19 cellular contexts compared by ENCODE assay signal in the genomic region with DNA sequence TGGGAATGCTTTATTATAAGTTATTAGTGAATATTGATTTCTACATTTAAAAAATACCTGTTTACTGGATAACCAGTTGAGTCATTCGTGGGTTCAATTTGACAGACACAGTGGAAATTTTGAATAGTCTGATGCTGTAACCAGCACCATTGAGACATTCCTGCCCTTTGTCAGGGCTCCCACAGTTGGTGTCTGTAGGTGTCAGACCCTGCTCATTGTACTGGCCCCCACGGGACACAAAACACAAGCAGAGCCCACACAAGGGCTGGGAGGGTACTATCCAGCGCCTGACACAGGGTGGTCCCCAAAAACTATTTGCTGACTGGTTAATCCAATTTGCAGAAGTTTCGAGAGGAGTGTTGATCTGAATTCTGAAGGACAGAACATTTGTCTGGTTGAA.
"Had no signal": no experiment of that assay in that cellular context is flagged by ENCODE, and none has a peak within 500 bp of the region (broad histone marks: within the 10 kb centered on the region; RNA-seq: fewer than 3 reads in every experiment).

No MANE protein-coding gene starts in this region.

- H3K4me3 ChIP-seq: hepatocyte, right lobe of liver, skin epidermis, thoracic aorta, vagina had no signal

- ATAC-seq: foreskin keratinocyte; natural killer cell treated with Interleukin-12 subunit alpha and Interleukin-12 subunit beta and Interleukin-15 and Interleukin-18, amount 100 ng/mL, for 72 hours; stimulated activated memory B cell treated with anti-CD40 and anti-IgM and Interleukin-4, amounts not matched to agents 10 μg/mL and 1 μg/mL and 100 μg/mL, for 72 hours; T-helper 17 cell had no signal

- H3K27me3 ChIP-seq: brain microvascular endothelial cell, foreskin keratinocyte, hepatocyte, right lobe of liver, vagina had no signal

- H3K4me2 ChIP-seq: hepatocyte had no signal

- H3K27ac ChIP-seq: brain microvascular endothelial cell, foreskin keratinocyte, hepatocyte, right lobe of liver, skin epidermis, thoracic aorta, vagina had no signal

- H2AFZ ChIP-seq: hepatocyte had no signal

- DNase-seq: activated CD4-positive, alpha-beta memory T cell treated with anti-CD3 and anti-CD28 coated beads, Interleukin-2, amount 10 ng/mL, durations not matched to agents 7 days and 5 days; activated CD4-positive, alpha-beta T cell treated with anti-CD3 and anti-CD28 coated beads for 48 hours; activated CD4-positive, CD25-positive, alpha-beta regulatory T cell; activated effector memory CD4-positive, alpha-beta T cell treated with Interleukin-2 at 50 U/mL for 16 hours; activated naive CD4-positive, alpha-beta T cell treated with anti-CD3 and anti-CD28 coated beads, Interleukin-2, amount 10 ng/mL, durations not matched to agents 7 days and 5 days; activated T-cell treated with anti-CD3 and anti-CD28 coated beads, Interleukin-2, amount 50 U/mL, for 72 hours; brain microvascular endothelial cell; effector CD4-positive, alpha-beta T cell; foreskin keratinocyte; occipital lobe; stimulated activated CD4-positive, alpha-beta T cell treated with anti-CD3 and anti-CD28 coated beads, Interleukin-2, amount 100 ng/mL, for 24 hours; T-helper 17 cell had no signal

- H3K9me3 ChIP-seq: right lobe of liver, thoracic aorta, vagina had no signal

- H3K4me1 ChIP-seq: foreskin keratinocyte had no signal

- H3K36me3 ChIP-seq: brain microvascular endothelial cell, right lobe of liver, thoracic aorta, vagina had no signal
